12 cellular contexts compared by ENCODE assay signal in genomic region chr11:76793391-76793811, GRCh38. TPM values are rescaled to one million over a fixed set of nuclear protein-coding genes. Genes with fewer than 3 reads are reported as not detected.
DNase-seq lines count a peak whose midpoint lies in the region; ATAC-seq, FAIRE-seq and TF ChIP-seq lines count a peak whose summit lies in the region.
"Had no signal": no experiment of that assay in that cellular context is flagged by ENCODE, and none has a peak within 500 bp of the region (broad histone marks: within the 10 kb centered on the region; RNA-seq: fewer than 3 reads in every experiment).

No MANE protein-coding gene starts in this region.

- no peak overlapping the region for H3K4me3 ChIP-seq in astrocyte (ENCODE audit: insufficient read depth, low read depth, low read length)
- no peak overlapping the region for H3K4me3 ChIP-seq in mesendoderm (ENCODE audit: low read length)
- no peak overlapping the region for H3K4me3 ChIP-seq in upper lobe of left lung

- H2AFZ ChIP-seq in astrocyte (ENCODE audit: low read depth, low read length), result no peak overlapping the region

- ATAC-seq in upper lobe of left lung (ENCODE audit: low FRiP score in 2 of 2), result no peak
- no peak for ATAC-seq in HG03025 (IDR thresholded peaks at IDR 0.05; ENCODE audit: low FRiP score, unreplicated experiment)
- no peak for ATAC-seq in HG03457 (IDR thresholded peaks at IDR 0.05; ENCODE audit: unreplicated experiment)

- TF ChIP-seq CTCF in astrocyte (IDR thresholded peaks at IDR 0.05; ENCODE audit: insufficient read depth, low read depth, low read length) (no peak), upper lobe of left lung (IDR thresholded peaks at IDR 0.05) (no peak)

- peaks cover 24% of the 10 kb centered on the region for H3K4me1 ChIP-seq in astrocyte (ENCODE audit: insufficient read depth, low read length)
- H3K4me1 ChIP-seq in mesendoderm (ENCODE audit: control insufficient read depth, low read depth, low read length), result peaks cover 20% of the 10 kb centered on the region
- H3K4me1 ChIP-seq in upper lobe of left lung, result peaks cover 14 to 27% (median 21%) of the 10 kb centered on the region in 4 donors

- H3K23ac ChIP-seq in mesendoderm (ENCODE audit: low read length), result no peak overlapping the region

- H3K27ac ChIP-seq in astrocyte (ENCODE audit: low read depth, low read length), result no peak overlapping the region
- no peak overlapping the region for H3K27ac ChIP-seq in mesendoderm (ENCODE audit: low read depth, low read length)
- peak overlapping the region in 3 of 4 donors; percentile 19 to 62 (median 24) for H3K27ac ChIP-seq in upper lobe of left lung

- no peak overlapping the region for H3K9ac ChIP-seq in astrocyte (ENCODE audit: low read length)
- H3K9ac ChIP-seq in mesendoderm (ENCODE audit: low read length), result peak overlapping the region; percentile 36

- peaks cover 33% of the 10 kb centered on the region for H3K79me1 ChIP-seq in mesendoderm (ENCODE audit: low read length)

- no peak for FAIRE-seq in astrocyte (lab: Jason Lieb, UNC)
- FAIRE-seq: endometrium had no signal

- H3K36me3 Mint-ChIP-seq in astrocyte (ENCODE audit: low read depth, unreplicated experiment), result peaks cover 34% of the 10 kb centered on the region

- H3K9me3 ChIP-seq in astrocyte (ENCODE audit: insufficient read depth, low read depth, low read length) (peaks cover 2% of the 10 kb centered on the region), upper lobe of left lung (no peaks in the 10 kb centered on the region)

- H2BK5ac ChIP-seq in mesendoderm (ENCODE audit: low read length), result peak overlapping the region; percentile 24

- H4K5ac ChIP-seq in mesendoderm (ENCODE audit: low read length), result peak overlapping the region; percentile 38

- H3K36me3 ChIP-seq in astrocyte (ENCODE audit: insufficient read depth, low read length), result no peaks in the 10 kb centered on the region
- peaks cover 3% of the 10 kb centered on the region for H3K36me3 ChIP-seq in mesendoderm (ENCODE audit: control insufficient read depth, insufficient read depth, low read length)
- H3K36me3 ChIP-seq in upper lobe of left lung, result peaks cover 0 to 6% (median 2%) of the 10 kb centered on the region in 4 donors

- no peak overlapping the region for H3K4me3 Mint-ChIP-seq in astrocyte (ENCODE audit: unreplicated experiment)

- peak overlapping the region; percentile 72 for H3K18ac ChIP-seq in mesendoderm (ENCODE audit: low read length)

- H2BK15ac ChIP-seq in mesendoderm (replicated peaks; ENCODE audit: low read depth), result no peak overlapping the region

- peak overlapping the region; percentile 27 for H3K27ac Mint-ChIP-seq in astrocyte (ENCODE audit: unreplicated experiment)

- peak overlapping the region; percentile 75 for H3K56ac ChIP-seq in mesendoderm (ENCODE audit: low read length)

- no peak for TF ChIP-seq EP300 in upper lobe of left lung (IDR thresholded peaks at IDR 0.05)

- H3K4me2 ChIP-seq in astrocyte (ENCODE audit: low read length) (peak overlapping the region; percentile 54), mesendoderm (ENCODE audit: low read length) (no peak overlapping the region)

- TF ChIP-seq POLR2A in upper lobe of left lung (IDR thresholded peaks at IDR 0.05), result no peak

- peaks cover 13% of the 10 kb centered on the region for H3K9me3 Mint-ChIP-seq in astrocyte (ENCODE audit: unreplicated experiment)

- H2AK5ac ChIP-seq in mesendoderm (ENCODE audit: low read length), result no peak overlapping the region

- no peaks in the 10 kb centered on the region for H3K27me3 ChIP-seq in astrocyte (ENCODE audit: insufficient read depth, low read length)
- no peaks in the 10 kb centered on the region for H3K27me3 ChIP-seq in mesendoderm (ENCODE audit: insufficient read depth, low read length, poor library complexity)
- H3K27me3 ChIP-seq in upper lobe of left lung, result no peaks in the 10 kb centered on the region

- H3K4me1 Mint-ChIP-seq in astrocyte (ENCODE audit: low read depth, unreplicated experiment), result peaks cover 38% of the 10 kb centered on the region

- H3K4ac ChIP-seq in mesendoderm (ENCODE audit: low read depth, low read length), result no peak overlapping the region

- H3K27me3 Mint-ChIP-seq in astrocyte (ENCODE audit: low read depth, unreplicated experiment), result no peaks in the 10 kb centered on the region

- H3K79me2 ChIP-seq in astrocyte (ENCODE audit: insufficient read depth, low read length) (peaks cover 92% of the 10 kb centered on the region), mesendoderm (ENCODE audit: control insufficient read depth, insufficient read depth, low read length) (peaks cover 76% of the 10 kb centered on the region)

- peak; percentile 35 for DNase-seq in activated CD8-positive, alpha-beta memory T cell treated with anti-CD3 and anti-CD28 coated beads for 24 hours
- DNase-seq in activated CD8-positive, alpha-beta memory T cell treated with anti-CD3 and anti-CD28 coated beads, Interleukin-2, amount 50 U/mL, for 48 hours, result no peak
- DNase-seq in astrocyte (ENCODE audit: low read depth) (no peak), mesendoderm (no peak), upper lobe of left lung (peak in 1 of 2 donors; percentile 19), cerebellum (ENCODE audit: low spot score) (no peak)
- DNase-seq: ACHN, EL, NCI-H1694 had no signal

- no peak overlapping the region for H4K8ac ChIP-seq in mesendoderm (ENCODE audit: low read depth, low read length)

- no peak overlapping the region for H2BK120ac ChIP-seq in mesendoderm (ENCODE audit: low read depth, low read length)

- WGBS in mesendoderm (ENCODE audit: extremely low coverage, insufficient coverage, low lambda C conversion rate), result no CpG with 5 or more reads among the region's 6 CpGs
- WGBS in upper lobe of left lung, 2 donors, result 64 to 71% methylated on average over 6 of the region's 6 CpGs

- peaks cover 100% of the 10 kb centered on the region for H4K20me1 ChIP-seq in astrocyte (ENCODE audit: insufficient read depth, low read length)

RNA-seq across cellular contexts. Expression of gene TSKU, which starts 10.2 kb away (rescaled TPM):
- total RNA-seq in astrocyte, result 57.9 and 69.6 TPM in 2 replicates
- polyA plus RNA-seq in mesendoderm (2013, experiment 1 of 2), result 62.6 TPM
- 61.3 TPM for polyA plus RNA-seq in mesendoderm (2013, experiment 2 of 2)
- total RNA-seq in upper lobe of left lung, result 10 to 100 TPM in 2 of 6 donors, 1 to 10 TPM in 4; 2.1 to 19.8 (median 9.5) TPM
- 6.7 TPM for total RNA-seq in cerebellum

Comparison
In these comparisons a context has a peak if more than half of its experiments do, and no peak if none do; other contexts are left out.
1. H3K27ac ChIP-seq: peak in upper lobe of left lung (3 of 4); none in astrocyte (single experiment) and mesendoderm (single experiment).